ENCODE assay signal across 8 cellular contexts in the genomic region with DNA sequence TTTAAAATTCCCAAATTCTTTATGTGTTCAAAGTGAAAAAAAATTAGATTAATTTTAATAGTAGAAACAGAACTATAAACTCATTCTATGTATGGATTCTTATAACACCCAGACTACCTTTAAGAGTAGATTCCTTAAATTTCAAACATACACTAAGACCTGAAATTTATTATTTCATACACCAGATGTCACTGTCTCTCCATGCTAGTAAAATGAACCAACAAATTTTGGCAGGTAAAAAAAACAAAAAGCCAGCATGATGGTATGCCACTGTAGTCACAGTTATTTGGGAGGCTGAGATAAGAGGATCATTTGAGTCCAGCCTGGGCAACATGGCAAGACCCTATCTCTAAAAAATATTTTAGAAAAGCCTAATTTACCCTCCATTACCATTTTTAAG.
DNase-seq lines count a peak whose midpoint lies in the region; ATAC-seq, FAIRE-seq and TF ChIP-seq lines count a peak whose summit lies in the region.

No MANE protein-coding gene starts in this region.

- no peak overlapping the region for H3K27ac Mint-ChIP-seq in glutamatergic neuron (ENCODE audit: unreplicated experiment)

- no peaks in the 10 kb centered on the region for H3K36me3 Mint-ChIP-seq in glutamatergic neuron (ENCODE audit: unreplicated experiment)

- no peaks in the 10 kb centered on the region for H4K20me1 ChIP-seq in hepatocyte (ENCODE audit: insufficient read depth, poor library complexity, severe bottlenecking)

- H3K4me3 ChIP-seq in hepatocyte (no peak overlapping the region), MG63 (no peak overlapping the region)

- H3K4me1 Mint-ChIP-seq in glutamatergic neuron (ENCODE audit: low read depth, unreplicated experiment) = no peaks in the 10 kb centered on the region

- no peaks in the 10 kb centered on the region for H3K27me3 ChIP-seq in hepatocyte
- no peaks in the 10 kb centered on the region for H3K27me3 ChIP-seq in MG63

- H3K4me2 ChIP-seq in hepatocyte = no peak overlapping the region

- H3K4me3 Mint-ChIP-seq in glutamatergic neuron (ENCODE audit: unreplicated experiment) = no peak overlapping the region

- FAIRE-seq in A204.1 (lab: Jason Lieb, UNC) = peak; percentile 63

- H3K9me2 ChIP-seq in hepatocyte (replicated peaks; ENCODE audit: insufficient read depth) = no peaks in the 10 kb centered on the region

- no peaks in the 10 kb centered on the region for H3K9me3 Mint-ChIP-seq in glutamatergic neuron (ENCODE audit: unreplicated experiment)

- ATAC-seq in GM18909 (IDR thresholded peaks at IDR 0.05; ENCODE audit: poor library complexity, unreplicated experiment) (no peak), GM19324 (IDR thresholded peaks at IDR 0.05; ENCODE audit: low FRiP score, unreplicated experiment) (no peak)

- DNase-seq in HS-5 (ENCODE audit: low read depth) = peak; percentile 20
- peak; percentile 3 for DNase-seq in SKM-1 treated with dmso at 0.1 percent for 144 hours (lab: John Stamatoyannopoulos, UW; ENCODE audit: unreplicated experiment)
- no peak for DNase-seq in hepatocyte (ENCODE audit: low spot score)
- no peak for DNase-seq in MG63
- DNase-seq in glutamatergic neuron = no peak

- TF ChIP-seq CTCF in hepatocyte (IDR thresholded peaks at IDR 0.05; ENCODE audit: poor library complexity) = peak; percentile 48
- TF ChIP-seq CTCF in glutamatergic neuron (IDR thresholded peaks at IDR 0.05; ENCODE audit: partially characterized antibody, unreplicated experiment) = no peak

- no peaks in the 10 kb centered on the region for H3K27me3 Mint-ChIP-seq in glutamatergic neuron (ENCODE audit: unreplicated experiment)

- no peaks in the 10 kb centered on the region for H3K79me2 ChIP-seq in hepatocyte

- H2AFZ ChIP-seq in hepatocyte = no peak overlapping the region

- no peaks in the 10 kb centered on the region for H3K36me3 ChIP-seq in hepatocyte (replicated peaks; ENCODE audit: insufficient read depth, low read depth)
- H3K36me3 ChIP-seq in MG63 = no peaks in the 10 kb centered on the region

- H3K4me1 ChIP-seq in hepatocyte (ENCODE audit: insufficient read depth) = no peaks in the 10 kb centered on the region

- H3K27ac ChIP-seq in hepatocyte = no peak overlapping the region

- H3K9me3 ChIP-seq in hepatocyte (ENCODE audit: low read depth) (no peaks in the 10 kb centered on the region), MG63 (peaks cover 12% of the 10 kb centered on the region)

Comparison
In these comparisons a context has a peak if more than half of its experiments do, and no peak if none do; other contexts are left out.
1. DNase-seq: peak in HS-5 (single experiment) and SKM-1 treated with dmso at 0.1 percent for 144 hours (single experiment); none in hepatocyte (single experiment), MG63 (single experiment) and glutamatergic neuron (single experiment).